8 cellular contexts compared by ENCODE assay signal in the genomic region with DNA sequence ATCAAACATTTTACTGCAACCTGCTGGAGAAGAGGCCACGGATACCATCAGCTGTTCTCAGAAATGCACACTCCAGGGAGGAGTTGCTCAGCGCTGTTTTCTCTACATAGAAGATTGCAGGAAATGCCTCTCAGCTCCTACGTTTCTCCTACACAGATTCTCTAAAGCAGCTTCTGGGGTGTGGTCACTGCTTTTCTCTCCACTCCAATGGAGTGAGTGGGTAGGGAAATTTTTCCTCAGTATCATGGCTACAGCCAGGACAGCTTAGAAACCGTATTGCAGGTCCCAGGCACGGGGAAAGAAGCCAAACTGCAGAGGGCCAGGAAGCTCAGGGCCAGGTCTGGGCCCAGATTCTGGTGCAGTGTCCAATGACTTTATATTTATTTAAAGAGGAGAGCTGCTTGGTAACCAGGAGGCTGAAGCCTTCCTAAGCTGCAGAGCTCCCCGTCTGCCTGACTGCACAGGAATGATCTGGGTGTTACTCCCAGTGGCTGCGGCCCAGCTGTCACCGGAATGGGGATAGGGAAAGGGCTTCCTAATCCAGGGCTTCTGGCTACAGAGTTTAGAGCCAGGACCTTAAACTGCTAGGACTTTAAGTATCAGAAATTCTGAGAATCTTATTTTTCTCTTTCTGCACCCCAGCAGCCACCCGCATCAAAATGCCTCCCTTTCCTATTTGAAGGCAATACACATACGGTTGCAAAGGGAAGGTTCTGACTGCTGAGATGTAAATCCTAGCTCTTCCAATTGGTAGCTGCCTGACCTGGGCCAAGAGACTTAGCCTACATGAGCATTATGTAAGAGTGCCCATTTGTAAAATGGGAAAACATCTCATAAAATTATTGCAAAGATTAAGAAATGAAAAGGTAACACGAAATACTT. TPM values are rescaled to one million over a fixed set of nuclear protein-coding genes. Genes with fewer than 3 reads are reported as not detected.
DNase-seq lines count a peak whose midpoint lies in the region; ATAC-seq, FAIRE-seq and TF ChIP-seq lines count a peak whose summit lies in the region.

No MANE protein-coding gene starts in this region.

- WGBS in mammary epithelial cell (ENCODE audit: low coverage, missing lambda C conversion rate), result 16% methylated on average over 11 of the region's 11 CpGs

- peak overlapping the region; percentile 96 for H3K27ac Mint-ChIP-seq in CD8-positive, alpha-beta T cell
- H3K27ac Mint-ChIP-seq in stimulated activated naive CD8-positive, alpha-beta T cell treated with anti-CD3 and anti-CD28 coated beads, Interleukin-15, amount 100 ng/mL, for 72 hours, result peak overlapping the region; percentile 31 to 99

- no peak for TF ChIP-seq CTCF in CD8-positive, alpha-beta T cell (IDR thresholded peaks at IDR 0.05)
- TF ChIP-seq CTCF in mammary epithelial cell (conservative IDR thresholded peaks at IDR 0.05 in 1 of 2, IDR thresholded peaks at IDR 0.05 in 1 of 2; ENCODE audit: extremely low read depth in 1 of 2, insufficient read depth in 1 of 2, low read depth in 1 of 2, low read length in 2 of 2), result no peak

- H3K36me3 Mint-ChIP-seq in CD8-positive, alpha-beta T cell, result peaks cover 4% of the 10 kb centered on the region

- peak overlapping the region; percentile 83 for H2AFZ ChIP-seq in mammary epithelial cell (ENCODE audit: low read depth, low read length)

- no peak for FAIRE-seq in H54 (lab: Jason Lieb, UNC)

- ATAC-seq in CD8-positive, alpha-beta T cell, result no peak
- no peak for ATAC-seq in stimulated activated naive CD8-positive, alpha-beta T cell treated with anti-CD3 and anti-CD28 coated beads, Interleukin-15, amount 100 ng/mL, for 72 hours
- no peak for ATAC-seq in HG03108 (IDR thresholded peaks at IDR 0.05; ENCODE audit: unreplicated experiment)
- no peak for ATAC-seq in GM19452 (IDR thresholded peaks at IDR 0.05; ENCODE audit: unreplicated experiment)

- peak overlapping the region; percentile 80 for H3K9ac ChIP-seq in mammary epithelial cell (ENCODE audit: insufficient read depth, low read length)

- in situ Hi-C loops in mammary epithelial cell (cut with MboI; ENCODE audit: low sequenced_read_pairs in 2 of 2), result loop anchor here in 1 of 2 donors (10.0 kb wide), 1 partner anchor 116 kb away; no protein-coding TSS in a partner anchor

- peaks cover 24% of the 10 kb centered on the region for H3K4me1 Mint-ChIP-seq in CD8-positive, alpha-beta T cell (ENCODE audit: low read depth)
- peaks cover 27% of the 10 kb centered on the region for H3K4me1 Mint-ChIP-seq in stimulated activated naive CD8-positive, alpha-beta T cell treated with anti-CD3 and anti-CD28 coated beads, Interleukin-15, amount 100 ng/mL, for 72 hours

- peaks cover 36% of the 10 kb centered on the region for H3K79me2 ChIP-seq in mammary epithelial cell (ENCODE audit: insufficient read depth, low read length)

- H3K27me3 ChIP-seq in CD8-positive, alpha-beta T cell (ENCODE audit: insufficient read depth, low read length), result no peaks in the 10 kb centered on the region
- H3K27me3 ChIP-seq in mammary epithelial cell (ENCODE audit: insufficient read depth, low read length), result no peaks in the 10 kb centered on the region

- H3K4me1 ChIP-seq in CD8-positive, alpha-beta T cell (ENCODE audit: insufficient read depth, low read length), result peaks cover 42% of the 10 kb centered on the region
- peaks cover 42% of the 10 kb centered on the region for H3K4me1 ChIP-seq in mammary epithelial cell (ENCODE audit: insufficient read depth, low read length)

- POLR2A ChIA-PET in CD8-positive, alpha-beta T cell (lab: Charles Lee), result interaction anchor here (0.7 to 4.0 kb wide), 14 partner anchors 9 to 300 kb away, joined by 3 to 18 read pairs (median 4); partner anchors contain the start of genes ENDOG, GLE1, GOLGA2 and ODF2

- dilution Hi-C loops in mammary epithelial cell (cut with HindIII; ENCODE audit: low sequenced_read_pairs), result loop anchor here (5.0 kb wide), 1 partner anchor 136 kb away; the partner anchor contains the start of gene SET

- intact Hi-C loops in CD8-positive, alpha-beta T cell (cut with DNase I, micrococcal nuclease), result loop anchor here (5.0 to 10.0 kb wide), 3 partner anchors 221 to 939 kb away; partner anchors contain the start of genes GOLGA2 (in 1 of the 2), STXBP1 (in 1 of the 2), SWI5 (in 1 of the 2) and ZER1 (in 1 of the 2)
- intact Hi-C loops in mammary epithelial cell (cut with micrococcal nuclease), result loop anchor here (5.0 to 10.0 kb wide), 2 partner anchors 189 to 276 kb away; partner anchors contain the start of genes GOLGA2 and SWI5

- H3K27me3 Mint-ChIP-seq in CD8-positive, alpha-beta T cell (ENCODE audit: low read depth), result no peaks in the 10 kb centered on the region
- no peaks in the 10 kb centered on the region for H3K27me3 Mint-ChIP-seq in stimulated activated naive CD8-positive, alpha-beta T cell treated with anti-CD3 and anti-CD28 coated beads, Interleukin-15, amount 100 ng/mL, for 72 hours

- DNase-seq in CD8-positive, alpha-beta T cell, result no peak
- DNase-seq in NCI-H2171 treated with DMSO at 0.1 percent for 48 hours (lab: John Stamatoyannopoulos, UW), result peak; percentile 73
- DNase-seq in mammary epithelial cell, result peak; percentile 27
- peak; percentile 60 for DNase-seq in kidney tubule cell (ENCODE audit: low spot score)
- no peak for DNase-seq in stimulated activated naive CD8-positive, alpha-beta T cell treated with anti-CD3 and anti-CD28 coated beads, Interleukin-15, amount 100 ng/mL, for 72 hours
- DNase-seq in H54 (ENCODE audit: insufficient read length, low spot score), result no peak

- TF ChIP-seq POLR2A in H54 (IDR thresholded peaks at IDR 0.05; ENCODE audit: low read depth, low read length), result no peak; the same call in 1 of the 2 replicates

- peak overlapping the region; percentile 92 for H3K27ac ChIP-seq in CD8-positive, alpha-beta T cell (ENCODE audit: low read depth, low read length)
- H3K27ac ChIP-seq in mammary epithelial cell (ENCODE audit: insufficient read depth, low read depth, low read length), result peak overlapping the region; percentile 69

- peak overlapping the region; percentile 41 for H3K4me3 Mint-ChIP-seq in CD8-positive, alpha-beta T cell
- peak overlapping the region; percentile 62 to 65 for H3K4me3 Mint-ChIP-seq in stimulated activated naive CD8-positive, alpha-beta T cell treated with anti-CD3 and anti-CD28 coated beads, Interleukin-15, amount 100 ng/mL, for 72 hours

- CTCF ChIA-PET in CD8-positive, alpha-beta T cell (lab: Charles Lee), result interaction anchor here (1.1 kb wide), 1 partner anchor 8 kb away, joined by 3 read pairs; no protein-coding TSS in a partner anchor
- CTCF ChIA-PET in mammary epithelial cell (lab: Charles Lee; ENCODE audit: low non-redundant PET), result no interaction called here

- no TSS peak for BruUV-seq in mammary epithelial cell (replicated peaks; lab: Mats Ljungman, UMichigan)

- H3K36me3 ChIP-seq in CD8-positive, alpha-beta T cell (ENCODE audit: insufficient read depth, low read length), result no peaks in the 10 kb centered on the region
- no peaks in the 10 kb centered on the region for H3K36me3 ChIP-seq in mammary epithelial cell (ENCODE audit: insufficient read depth, low read length)

- no peaks in the 10 kb centered on the region for H3K9me3 Mint-ChIP-seq in CD8-positive, alpha-beta T cell
- no peaks in the 10 kb centered on the region for H3K9me3 Mint-ChIP-seq in stimulated activated naive CD8-positive, alpha-beta T cell treated with anti-CD3 and anti-CD28 coated beads, Interleukin-15, amount 100 ng/mL, for 72 hours

- H3K4me2 ChIP-seq in mammary epithelial cell (ENCODE audit: insufficient read depth, low read depth, low read length), result peak overlapping the region; percentile 88

- no peaks in the 10 kb centered on the region for H4K20me1 ChIP-seq in mammary epithelial cell (ENCODE audit: insufficient read depth, low read length)

- H3K9me3 ChIP-seq in CD8-positive, alpha-beta T cell (ENCODE audit: low read length), result no peaks in the 10 kb centered on the region
- H3K9me3 ChIP-seq in mammary epithelial cell (replicated peaks; ENCODE audit: insufficient read depth, low read length), result no peaks in the 10 kb centered on the region

- H3K4me3 ChIP-seq in CD8-positive, alpha-beta T cell (ENCODE audit: low read depth, low read length), result no peak overlapping the region
- peak overlapping the region in 2 of 3 experiments; percentile 42 to 60 for H3K4me3 ChIP-seq in mammary epithelial cell (replicated peaks in 1 of 3; ENCODE audit: insufficient read depth in 1 of 3, low read depth in 2 of 3, low read length in 3 of 3)

RNA-seq across cellular contexts. Expression of gene SPTAN1, which starts 1.4 kb away (rescaled TPM):
- 100 to 1,000 TPM; 299 to 332 TPM for total RNA-seq in CD8-positive, alpha-beta T cell
- 100 to 1,000 TPM; 257 to 307 TPM for total RNA-seq in mammary epithelial cell
- 97.7 TPM for polyA plus RNA-seq in mammary epithelial cell
- polyA minus RNA-seq in mammary epithelial cell, result 1,181 TPM

RNA-seq across cellular contexts. Expression of gene GLE1, which starts 46.5 kb away (rescaled TPM):
- 1 to 10 TPM; 6.6 to 8.5 TPM for total RNA-seq in CD8-positive, alpha-beta T cell
- 10 to 100 TPM; 19.7 to 28.8 TPM for total RNA-seq in mammary epithelial cell
- 21.9 TPM for polyA plus RNA-seq in mammary epithelial cell
- 29.4 TPM for polyA minus RNA-seq in mammary epithelial cell

Comparison
In these comparisons a context has a peak if more than half of its experiments do, and no peak if none do; other contexts are left out.
1. DNase-seq: peak in NCI-H2171 treated with DMSO at 0.1 percent for 48 hours (single experiment), mammary epithelial cell (single experiment) and kidney tubule cell (single experiment); none in CD8-positive, alpha-beta T cell (0 of 7), stimulated activated naive CD8-positive, alpha-beta T cell treated with anti-CD3 and anti-CD28 coated beads, Interleukin-15, amount 100 ng/mL, for 72 hours (0 of 2) and H54 (single experiment).